In genomic region chr17:4229627-4230026, GRCh38 we compare ENCODE assay signal across 10 cellular contexts. TPM values are rescaled to one million over a fixed set of nuclear protein-coding genes. Genes with fewer than 3 reads are reported as not detected.
DNase-seq lines count a peak whose midpoint lies in the region; ATAC-seq lines count a peak whose summit lies in the region.
"Had no signal": no experiment of that assay in that cellular context is flagged by ENCODE, and none has a peak within 500 bp of the region (broad histone marks: within the 10 kb centered on the region; RNA-seq: fewer than 3 reads in every experiment).

No MANE protein-coding gene starts in this region.

- H3K27ac ChIP-seq in angular gyrus (ENCODE audit: low read depth, low read length), result peak overlapping the region; percentile 94
- H3K27ac ChIP-seq in skeletal muscle tissue (ENCODE audit: low read depth, low read length), result peak overlapping the region; percentile 76
- H3K27ac ChIP-seq: HL-60 had no signal

- peak; percentile 35 for ATAC-seq in left ventricle myocardium superior
- no peak for ATAC-seq in GM21526 (IDR thresholded peaks at IDR 0.05; ENCODE audit: low FRiP score, unreplicated experiment)
- no peak for ATAC-seq in HG02610 (IDR thresholded peaks at IDR 0.05; ENCODE audit: unreplicated experiment)

- DNase-seq in G401 (ENCODE audit: low spot score) (peak; percentile 26), left ventricle myocardium superior (peak; percentile 70), posterior cingulate gyrus (no peak), SHP77 treated with DMSO at 0.1 percent for 48 hours (lab: John Stamatoyannopoulos, UW) (no peak)
- DNase-seq: effector CD8-positive, alpha-beta T cell had no signal

- in situ Hi-C loops in G401 (cut with HindIII; ENCODE audit: low sequenced_read_pairs), result no loop called here

- H3K4me3 ChIP-seq in skeletal muscle tissue (ENCODE audit: low read length in 3 of 3), result peak overlapping the region; percentile 0 to 34 (median 15)

- no peaks in the 10 kb centered on the region for H3K27me3 ChIP-seq in skeletal muscle tissue (ENCODE audit: control insufficient read depth in 3 of 3, insufficient read depth in 3 of 3, low read length in 3 of 3)

- no peaks in the 10 kb centered on the region for H3K9me3 ChIP-seq in skeletal muscle tissue (ENCODE audit: control insufficient read depth in 3 of 3, low read length in 3 of 3)

- peaks cover 36 to 52% (median 41%) of the 10 kb centered on the region in 3 donors for H3K4me1 ChIP-seq in skeletal muscle tissue (ENCODE audit: control insufficient read depth in 3 of 3, insufficient read depth in 3 of 3, low read length in 3 of 3)

- peak overlapping the region in 2 of 3 donors; percentile 1 to 24 for H3K9ac ChIP-seq in skeletal muscle tissue (ENCODE audit: low read depth in 1 of 3, low read length in 3 of 3)

- intact Hi-C loops in left ventricle myocardium superior (cut with micrococcal nuclease) (no loop called here), posterior cingulate gyrus (cut with DNase I) (no loop called here)

- H3K36me3 ChIP-seq in skeletal muscle tissue (ENCODE audit: control insufficient read depth in 3 of 3, insufficient read depth in 3 of 3, low read length in 3 of 3), result peaks cover 0 to 3% (median 0%) of the 10 kb centered on the region in 3 donors

RNA-seq across cellular contexts. Expression of gene ANKFY1, which starts 34.2 kb away (rescaled TPM):
- 13.3 and 22.2 TPM in 2 replicates for total RNA-seq in G401 (2014; rRNA removed; shearing (Covaris generic))
- 24.4 TPM for total RNA-seq in left ventricle myocardium superior
- total RNA-seq in skeletal muscle tissue, result 26.6 TPM

Comparison
In these comparisons a context has a peak if more than half of its experiments do, and no peak if none do; other contexts are left out.
1. DNase-seq: peak in G401 (single experiment) and left ventricle myocardium superior (single experiment); none in posterior cingulate gyrus (0 of 10) and SHP77 treated with DMSO at 0.1 percent for 48 hours (single experiment).